Comparison of ENCODE assay signal across 1 cellular context in genomic region chr10:91206427-91206826, GRCh38.
TF ChIP-seq lines count a peak whose summit lies in the region.

No MANE protein-coding gene starts in this region.

TF ChIP-seq in HepG2, 621 proteins besides CTCF, POLR2A, EP300 and RAD21 (continued from another document):
- TF ChIP-seq, protein P1, sequence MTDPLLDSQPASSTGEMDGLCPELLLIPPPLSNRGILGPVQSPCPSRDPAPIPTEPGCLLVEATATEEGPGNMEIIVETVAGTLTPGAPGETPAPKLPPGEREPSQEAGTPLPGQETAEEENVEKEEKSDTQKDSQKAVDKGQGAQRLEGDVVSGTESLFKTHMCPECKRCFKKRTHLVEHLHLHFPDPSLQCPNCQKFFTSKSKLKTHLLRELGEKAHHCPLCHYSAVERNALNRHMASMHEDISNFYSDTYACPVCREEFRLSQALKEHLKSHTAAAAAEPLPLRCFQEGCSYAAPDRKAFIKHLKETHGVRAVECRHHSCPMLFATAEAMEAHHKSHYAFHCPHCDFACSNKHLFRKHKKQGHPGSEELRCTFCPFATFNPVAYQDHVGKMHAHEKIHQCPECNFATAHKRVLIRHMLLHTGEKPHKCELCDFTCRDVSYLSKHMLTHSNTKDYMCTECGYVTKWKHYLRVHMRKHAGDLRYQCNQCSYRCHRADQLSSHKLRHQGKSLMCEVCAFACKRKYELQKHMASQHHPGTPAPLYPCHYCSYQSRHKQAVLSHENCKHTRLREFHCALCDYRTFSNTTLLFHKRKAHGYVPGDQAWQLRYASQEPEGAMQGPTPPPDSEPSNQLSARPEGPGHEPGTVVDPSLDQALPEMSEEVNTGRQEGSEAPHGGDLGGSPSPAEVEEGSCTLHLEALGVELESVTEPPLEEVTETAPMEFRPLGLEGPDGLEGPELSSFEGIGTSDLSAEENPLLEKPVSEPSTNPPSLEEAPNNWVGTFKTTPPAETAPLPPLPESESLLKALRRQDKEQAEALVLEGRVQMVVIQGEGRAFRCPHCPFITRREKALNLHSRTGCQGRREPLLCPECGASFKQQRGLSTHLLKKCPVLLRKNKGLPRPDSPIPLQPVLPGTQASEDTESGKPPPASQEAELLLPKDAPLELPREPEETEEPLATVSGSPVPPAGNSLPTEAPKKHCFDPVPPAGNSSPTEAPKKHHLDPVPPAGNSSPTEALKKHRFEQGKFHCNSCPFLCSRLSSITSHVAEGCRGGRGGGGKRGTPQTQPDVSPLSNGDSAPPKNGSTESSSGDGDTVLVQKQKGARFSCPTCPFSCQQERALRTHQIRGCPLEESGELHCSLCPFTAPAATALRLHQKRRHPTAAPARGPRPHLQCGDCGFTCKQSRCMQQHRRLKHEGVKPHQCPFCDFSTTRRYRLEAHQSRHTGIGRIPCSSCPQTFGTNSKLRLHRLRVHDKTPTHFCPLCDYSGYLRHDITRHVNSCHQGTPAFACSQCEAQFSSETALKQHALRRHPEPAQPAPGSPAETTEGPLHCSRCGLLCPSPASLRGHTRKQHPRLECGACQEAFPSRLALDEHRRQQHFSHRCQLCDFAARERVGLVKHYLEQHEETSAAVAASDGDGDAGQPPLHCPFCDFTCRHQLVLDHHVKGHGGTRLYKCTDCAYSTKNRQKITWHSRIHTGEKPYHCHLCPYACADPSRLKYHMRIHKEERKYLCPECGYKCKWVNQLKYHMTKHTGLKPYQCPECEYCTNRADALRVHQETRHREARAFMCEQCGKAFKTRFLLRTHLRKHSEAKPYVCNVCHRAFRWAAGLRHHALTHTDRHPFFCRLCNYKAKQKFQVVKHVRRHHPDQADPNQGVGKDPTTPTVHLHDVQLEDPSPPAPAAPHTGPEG (CRISPR knock-in tag; IDR thresholded peaks at IDR 0.05) = no peak
- TF ChIP-seq ZBTB42 (CRISPR knock-in tag; IDR thresholded peaks at IDR 0.05) = no peak
- no peak for TF ChIP-seq TOE1 (CRISPR knock-in tag; IDR thresholded peaks at IDR 0.05)
- TF ChIP-seq, protein P2, sequence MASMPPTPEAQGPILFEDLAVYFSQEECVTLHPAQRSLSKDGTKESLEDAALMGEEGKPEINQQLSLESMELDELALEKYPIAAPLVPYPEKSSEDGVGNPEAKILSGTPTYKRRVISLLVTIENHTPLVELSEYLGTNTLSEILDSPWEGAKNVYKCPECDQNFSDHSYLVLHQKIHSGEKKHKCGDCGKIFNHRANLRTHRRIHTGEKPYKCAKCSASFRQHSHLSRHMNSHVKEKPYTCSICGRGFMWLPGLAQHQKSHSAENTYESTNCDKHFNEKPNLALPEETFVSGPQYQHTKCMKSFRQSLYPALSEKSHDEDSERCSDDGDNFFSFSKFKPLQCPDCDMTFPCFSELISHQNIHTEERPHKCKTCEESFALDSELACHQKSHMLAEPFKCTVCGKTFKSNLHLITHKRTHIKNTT (CRISPR knock-in tag; IDR thresholded peaks at IDR 0.05) = no peak
- peak; percentile 87 for TF ChIP-seq ZNF644 (CRISPR knock-in tag; IDR thresholded peaks at IDR 0.05; ENCODE audit: low read depth)
